ENCODE assay signal across 24 cellular contexts in the genomic region with DNA sequence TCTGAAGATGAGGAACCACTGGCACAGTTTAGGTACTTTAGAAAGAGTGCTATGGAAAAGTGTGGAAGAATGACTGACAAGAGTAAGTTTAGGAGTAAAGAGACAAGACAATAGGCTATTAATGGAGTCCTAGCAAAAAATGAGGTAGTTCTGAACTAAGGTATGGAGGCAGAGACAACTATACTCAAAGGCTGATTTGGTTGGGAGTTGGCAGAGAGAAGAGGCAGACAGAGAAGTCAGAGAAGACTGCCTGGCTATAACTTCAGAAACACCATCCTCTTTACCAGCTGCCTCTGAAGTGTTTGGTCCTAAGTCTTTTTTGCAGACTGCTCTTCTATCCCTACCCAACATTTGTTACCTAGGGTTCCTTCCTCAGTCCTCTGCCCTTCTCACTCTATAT. TPM values are rescaled to one million over a fixed set of nuclear protein-coding genes. Genes with fewer than 3 reads are reported as not detected.
DNase-seq lines count a peak whose midpoint lies in the region; ATAC-seq and TF ChIP-seq lines count a peak whose summit lies in the region.
"Had no signal": no experiment of that assay in that cellular context is flagged by ENCODE, and none has a peak within 500 bp of the region (broad histone marks: within the 10 kb centered on the region; RNA-seq: fewer than 3 reads in every experiment).

No MANE protein-coding gene starts in this region.

- peaks cover 8% of the 10 kb centered on the region for H3K4me1 ChIP-seq in CD4-positive, CD25-positive, alpha-beta regulatory T cell (ENCODE audit: control insufficient read depth, insufficient read depth, low read length, poor library complexity, severe bottlenecking)
- H3K4me1 ChIP-seq in OCI-LY3 (ENCODE audit: low read length) = peaks cover 38% of the 10 kb centered on the region
- H3K4me1 ChIP-seq: sigmoid colon had no signal

- H3K27ac Mint-ChIP-seq in CD4-positive, CD25-positive, alpha-beta regulatory T cell = peak overlapping the region; percentile 5 to 51 (median 12)
- peak overlapping the region in 7 of 10 donors; percentile 0 to 66 (median 13) for H3K27ac Mint-ChIP-seq in naive thymus-derived CD8-positive, alpha-beta T cell
- peak overlapping the region in 1 of 2 donors; percentile 3 for H3K27ac Mint-ChIP-seq in effector memory CD8-positive, alpha-beta T cell
- H3K27ac Mint-ChIP-seq: activated naive CD4-positive, alpha-beta T cell treated with anti-CD3 and anti-CD28 coated beads for 36 hours had no signal

- no peak overlapping the region for H3K27ac ChIP-seq in CD4-positive, CD25-positive, alpha-beta regulatory T cell (ENCODE audit: insufficient read depth, low read length, poor library complexity, severe bottlenecking)
- H3K27ac ChIP-seq in OCI-LY3 (ENCODE audit: low read length) = no peak overlapping the region; the same call in 1 of the 2 replicates
- H3K27ac ChIP-seq: sigmoid colon, suprapubic skin, vagina had no signal

- H3K4me3 ChIP-seq in CD4-positive, CD25-positive, alpha-beta regulatory T cell (ENCODE audit: low read depth, low read length) = no peak overlapping the region
- no peak overlapping the region for H3K4me3 ChIP-seq in OCI-LY3 (ENCODE audit: low read length)
- H3K4me3 ChIP-seq: sigmoid colon, suprapubic skin, vagina had no signal

- H2AFZ ChIP-seq in OCI-LY3 (ENCODE audit: low read depth, low read length) = no peak overlapping the region

- peaks cover 2% of the 10 kb centered on the region for H3K36me3 Mint-ChIP-seq in CD4-positive, CD25-positive, alpha-beta regulatory T cell
- peaks cover 0 to 1% (median 1%) of the 10 kb centered on the region in 3 donors for H3K36me3 Mint-ChIP-seq in naive thymus-derived CD8-positive, alpha-beta T cell
- no peaks in the 10 kb centered on the region for H3K36me3 Mint-ChIP-seq in effector memory CD8-positive, alpha-beta T cell (ENCODE audit: insufficient read depth)
- H3K36me3 Mint-ChIP-seq: natural killer cell had no signal

- H3K9me3 ChIP-seq in CD4-positive, CD25-positive, alpha-beta regulatory T cell (ENCODE audit: control insufficient read depth in 2 of 2, low read length in 2 of 2) = no peaks in the 10 kb centered on the region
- no peaks in the 10 kb centered on the region for H3K9me3 ChIP-seq in OCI-LY3 (ENCODE audit: insufficient read depth, low read length)
- H3K9me3 ChIP-seq: sigmoid colon, suprapubic skin, vagina had no signal

- H3K4me3 Mint-ChIP-seq in CD4-positive, CD25-positive, alpha-beta regulatory T cell = peak overlapping the region in 1 of 4 donors; percentile 4
- H3K4me3 Mint-ChIP-seq in naive thymus-derived CD8-positive, alpha-beta T cell = no peak overlapping the region
- H3K4me3 Mint-ChIP-seq in effector memory CD8-positive, alpha-beta T cell = no peak overlapping the region
- H3K4me3 Mint-ChIP-seq: activated naive CD4-positive, alpha-beta T cell treated with anti-CD3 and anti-CD28 coated beads for 36 hours; activated T-cell treated with anti-CD3 and anti-CD28 coated beads, Interleukin-2, amount 50 U/mL, for 4 hours; CD8-positive, alpha-beta memory T cell; natural killer cell had no signal

- POLR2A ChIA-PET in naive thymus-derived CD8-positive, alpha-beta T cell (lab: Charles Lee) = no interaction called here

- ATAC-seq in CD4-positive, CD25-positive, alpha-beta regulatory T cell (ENCODE audit: low read depth in 2 of 2) = no peak
- ATAC-seq in GM19043 (IDR thresholded peaks at IDR 0.05; ENCODE audit: low read depth, unreplicated experiment) (peak; percentile 20), GM21423 (IDR thresholded peaks at IDR 0.05; ENCODE audit: unreplicated experiment) (no peak)
- ATAC-seq in naive thymus-derived CD8-positive, alpha-beta T cell = no peak
- no peak for ATAC-seq in effector memory CD8-positive, alpha-beta T cell (replicated peaks)
- ATAC-seq: activated T-cell treated with anti-CD3 and anti-CD28 coated beads, Interleukin-2, amount 50 U/mL, for 4 hours; left cardiac atrium; natural killer cell had no signal

- H3K4me1 Mint-ChIP-seq in CD4-positive, CD25-positive, alpha-beta regulatory T cell = peaks cover 33 to 74% (median 50%) of the 10 kb centered on the region in 4 donors
- H3K4me1 Mint-ChIP-seq in naive thymus-derived CD8-positive, alpha-beta T cell = peaks cover 29 to 58% (median 48%) of the 10 kb centered on the region in 4 donors
- peaks cover 25 to 39% of the 10 kb centered on the region in 2 donors for H3K4me1 Mint-ChIP-seq in effector memory CD8-positive, alpha-beta T cell (ENCODE audit: low read depth in 2 of 2)

- H3K4me2 ChIP-seq in OCI-LY3 (ENCODE audit: low read length) = peak overlapping the region; percentile 43

- H3K27me3 ChIP-seq in CD4-positive, CD25-positive, alpha-beta regulatory T cell (ENCODE audit: control insufficient read depth, insufficient read depth, low read length) = no peaks in the 10 kb centered on the region
- no peaks in the 10 kb centered on the region for H3K27me3 ChIP-seq in OCI-LY3 (ENCODE audit: low read depth, low read length)
- H3K27me3 ChIP-seq: sigmoid colon, suprapubic skin, vagina had no signal

- H3K79me2 ChIP-seq in OCI-LY3 (ENCODE audit: low read length) = peaks cover 92% of the 10 kb centered on the region

- H3K9ac ChIP-seq in OCI-LY3 (ENCODE audit: low read length) = no peak overlapping the region

- no peaks in the 10 kb centered on the region for H3K9me3 Mint-ChIP-seq in CD4-positive, CD25-positive, alpha-beta regulatory T cell
- H3K9me3 Mint-ChIP-seq in naive thymus-derived CD8-positive, alpha-beta T cell = no peaks in the 10 kb centered on the region
- no peaks in the 10 kb centered on the region for H3K9me3 Mint-ChIP-seq in effector memory CD8-positive, alpha-beta T cell
- H3K9me3 Mint-ChIP-seq: activated naive CD4-positive, alpha-beta T cell treated with anti-CD3 and anti-CD28 coated beads for 36 hours; activated T-cell treated with anti-CD3 and anti-CD28 coated beads, Interleukin-2, amount 50 U/mL, for 4 hours; CD8-positive, alpha-beta memory T cell; IgD-negative memory B cell; natural killer cell had no signal

- TF ChIP-seq CTCF in OCI-LY3 (IDR thresholded peaks at IDR 0.05; ENCODE audit: low read depth, low read length) = no peak

- H3K36me3 ChIP-seq in CD4-positive, CD25-positive, alpha-beta regulatory T cell (ENCODE audit: control insufficient read depth, insufficient read depth, low read length) = no peaks in the 10 kb centered on the region
- H3K36me3 ChIP-seq in OCI-LY3 (replicated peaks; ENCODE audit: low read depth, low read length) = peaks cover 3% of the 10 kb centered on the region
- H3K36me3 ChIP-seq: sigmoid colon, suprapubic skin, vagina had no signal

- H3K27me3 Mint-ChIP-seq in CD4-positive, CD25-positive, alpha-beta regulatory T cell = no peaks in the 10 kb centered on the region
- H3K27me3 Mint-ChIP-seq in naive thymus-derived CD8-positive, alpha-beta T cell = no peaks in the 10 kb centered on the region
- H3K27me3 Mint-ChIP-seq in effector memory CD8-positive, alpha-beta T cell = no peaks in the 10 kb centered on the region
- H3K27me3 Mint-ChIP-seq: CD8-positive, alpha-beta memory T cell; IgD-negative memory B cell had no signal

- peaks cover 68% of the 10 kb centered on the region for H4K20me1 ChIP-seq in OCI-LY3 (ENCODE audit: insufficient read depth, low read length)

- DNase-seq in CD4-positive, CD25-positive, alpha-beta regulatory T cell = no peak
- no peak for DNase-seq in naive thymus-derived CD8-positive, alpha-beta T cell
- DNase-seq in NCI-H345 treated with DMSO at 0.1 percent for 48 hours (lab: John Stamatoyannopoulos, UW; ENCODE audit: unreplicated experiment) = no peak
- DNase-seq in effector memory CD8-positive, alpha-beta T cell = no peak
- DNase-seq: activated naive CD4-positive, alpha-beta T cell treated with anti-CD3 and anti-CD28 coated beads for 36 hours; activated T-cell treated with anti-CD3 and anti-CD28 coated beads, Interleukin-2, amount 50 U/mL, for 4 hours; anterior cingulate cortex; CD8-positive, alpha-beta memory T cell; dermis blood vessel endothelial cell; DMS153; GDM1; left cardiac atrium; mesendoderm; MM.1S; natural killer cell; NCI-H1694; sigmoid colon; T-helper 9 cell had no signal

RNA-seq across cellular contexts. Expression of gene DYNC1LI1, which starts 19.2 kb away (rescaled TPM):
- total RNA-seq in CD4-positive, CD25-positive, alpha-beta regulatory T cell = 37.2 TPM
- polyA plus RNA-seq in CD4-positive, CD25-positive, alpha-beta regulatory T cell = 10 to 100 TPM; 24.8 to 33.3 (median 28.4) TPM
- 10 to 100 TPM; 32.4 to 34.0 TPM for total RNA-seq in naive thymus-derived CD8-positive, alpha-beta T cell
- polyA plus RNA-seq in naive thymus-derived CD8-positive, alpha-beta T cell = 10 to 100 TPM; 14.7 to 22.7 (median 19.3) TPM

RNA-seq across cellular contexts. Expression of gene CMTM6, which starts 48.8 kb away (rescaled TPM):
- total RNA-seq in CD4-positive, CD25-positive, alpha-beta regulatory T cell = 46.1 TPM
- polyA plus RNA-seq in CD4-positive, CD25-positive, alpha-beta regulatory T cell = 100 to 1,000 TPM in 1 of 4 donors, 10 to 100 TPM in 3; 65.5 to 102 (median 80.3) TPM
- 10 to 100 TPM; 26.2 to 29.7 TPM for total RNA-seq in naive thymus-derived CD8-positive, alpha-beta T cell
- polyA plus RNA-seq in naive thymus-derived CD8-positive, alpha-beta T cell = 10 to 100 TPM; 36.2 to 61.4 (median 40.0) TPM
